1 cellular context compared by ENCODE assay signal in genomic region chr7:139658919-139659675, GRCh38.
TF ChIP-seq lines count a peak whose summit lies in the region.

No MANE protein-coding gene starts in this region.

TF ChIP-seq in HepG2, 621 proteins besides CTCF, POLR2A, EP300 and RAD21 (continued from another document and continues in another):
- TF ChIP-seq ZNF597 (CRISPR knock-in tag; IDR thresholded peaks at IDR 0.05) (no peak), GATA4 (IDR thresholded peaks at IDR 0.05; ENCODE audit: borderline replicate concordance, low read depth) (no peak), KAT7 (CRISPR knock-in tag; IDR thresholded peaks at IDR 0.05; ENCODE audit: borderline replicate concordance) (0 out of 2 replicates have a peak, but pooled peaks have one; percentile 66), KLF15 (CRISPR knock-in tag; IDR thresholded peaks at IDR 0.05; ENCODE audit: borderline replicate concordance) (no peak), ZNF292 (CRISPR knock-in tag; IDR thresholded peaks at IDR 0.05; ENCODE audit: borderline replicate concordance, low read depth) (peak; percentile 93), ZBTB3 (CRISPR knock-in tag; IDR thresholded peaks at IDR 0.05; ENCODE audit: borderline replicate concordance, low read depth) (no peak), ZC3H4 (CRISPR knock-in tag; IDR thresholded peaks at IDR 0.05; ENCODE audit: borderline replicate concordance) (no peak), BCL6 (CRISPR knock-in tag; IDR thresholded peaks at IDR 0.05) (no peak; the same call in 1 of the 2 replicates), ARNT2 (CRISPR knock-in tag; IDR thresholded peaks at IDR 0.05; ENCODE audit: low read depth) (no peak), NFIC (IDR thresholded peaks at IDR 0.05; ENCODE audit: low read length) (0 out of 2 replicates have a peak, but pooled peaks have one; percentile 17), CENPX (CRISPR knock-in tag; IDR thresholded peaks at IDR 0.05) (no peak), ZMYM3 (CRISPR knock-in tag; IDR thresholded peaks at IDR 0.05) (peak; percentile 48), ZNF629 (CRISPR knock-in tag; conservative IDR thresholded peaks at IDR 0.05) (no peak), ELF3 (CRISPR knock-in tag; IDR thresholded peaks at IDR 0.05) (0 out of 2 replicates have a peak, but pooled peaks have one; percentile 34), PITX1 (CRISPR knock-in tag; IDR thresholded peaks at IDR 0.05) (0 out of 2 replicates have a peak, but pooled peaks have one; percentile 38), RBFOX2 (IDR thresholded peaks at IDR 0.05; ENCODE audit: low read depth, low read length) (peak; percentile 60), BCLAF1 (IDR thresholded peaks at IDR 0.05) (no peak), IRF1 (CRISPR knock-in tag; IDR thresholded peaks at IDR 0.05; ENCODE audit: low read depth) (no peak), KAT8 (CRISPR knock-in tag; IDR thresholded peaks at IDR 0.05) (peak; percentile 52), KLF13 (CRISPR knock-in tag; IDR thresholded peaks at IDR 0.05) (no peak), HOXA9 (CRISPR knock-in tag; IDR thresholded peaks at IDR 0.05; ENCODE audit: borderline replicate concordance) (no peak), ZNF460 (CRISPR knock-in tag; IDR thresholded peaks at IDR 0.05; ENCODE audit: borderline replicate concordance) (no peak), HNRNPLL (IDR thresholded peaks at IDR 0.05; ENCODE audit: low read depth, low read length, poor library complexity, severe bottlenecking) (no peak), ZFP36L2 (CRISPR knock-in tag; IDR thresholded peaks at IDR 0.05) (no peak), MBD4 (IDR thresholded peaks at IDR 0.05; ENCODE audit: borderline replicate concordance, low read length) (no peak), SRSF4 (IDR thresholded peaks at IDR 0.05; ENCODE audit: low read depth, low read length, poor library complexity, severe bottlenecking) (no peak), HNF1B (CRISPR knock-in tag; IDR thresholded peaks at IDR 0.05) (no peak), ZNF569 (CRISPR knock-in tag; IDR thresholded peaks at IDR 0.05; ENCODE audit: borderline replicate concordance) (no peak), CREB1 (IDR thresholded peaks at IDR 0.05) (no peak), CREB1 (CRISPR knock-in tag; IDR thresholded peaks at IDR 0.05) (peak; percentile 48; the same call in 1 of the 2 replicates), MXD1 (CRISPR knock-in tag; IDR thresholded peaks at IDR 0.05) (no peak), FOXC1 (CRISPR knock-in tag; IDR thresholded peaks at IDR 0.05; ENCODE audit: borderline replicate concordance) (no peak), ZFP36L1 (CRISPR knock-in tag; IDR thresholded peaks at IDR 0.05) (no peak), SRF (IDR thresholded peaks at IDR 0.05; ENCODE audit: low read depth, low read length) (no peak), SSRP1 (CRISPR knock-in tag; IDR thresholded peaks at IDR 0.05) (0 out of 2 replicates have a peak, but pooled peaks have one; percentile 43), RERE (CRISPR knock-in tag; IDR thresholded peaks at IDR 0.05; ENCODE audit: low read depth) (no peak), PHF21A (CRISPR knock-in tag; IDR thresholded peaks at IDR 0.05) (peak; percentile 76), ZKSCAN8 (CRISPR knock-in tag; IDR thresholded peaks at IDR 0.05; ENCODE audit: borderline replicate concordance) (no peak), SAP130 (CRISPR knock-in tag; IDR thresholded peaks at IDR 0.05; ENCODE audit: low read depth) (no peak), ZNF672 (CRISPR knock-in tag; IDR thresholded peaks at IDR 0.05) (no peak), PAWR (CRISPR knock-in tag; IDR thresholded peaks at IDR 0.05; ENCODE audit: borderline replicate concordance) (no peak), HMGA1 (CRISPR knock-in tag; conservative IDR thresholded peaks at IDR 0.05) (no peak), ZNF446 (CRISPR knock-in tag; IDR thresholded peaks at IDR 0.05) (0 out of 2 replicates have a peak, but pooled peaks have one; percentile 18), NPAS2 (CRISPR knock-in tag; IDR thresholded peaks at IDR 0.05; ENCODE audit: borderline replicate concordance) (no peak)
- TF ChIP-seq, protein P1, sequence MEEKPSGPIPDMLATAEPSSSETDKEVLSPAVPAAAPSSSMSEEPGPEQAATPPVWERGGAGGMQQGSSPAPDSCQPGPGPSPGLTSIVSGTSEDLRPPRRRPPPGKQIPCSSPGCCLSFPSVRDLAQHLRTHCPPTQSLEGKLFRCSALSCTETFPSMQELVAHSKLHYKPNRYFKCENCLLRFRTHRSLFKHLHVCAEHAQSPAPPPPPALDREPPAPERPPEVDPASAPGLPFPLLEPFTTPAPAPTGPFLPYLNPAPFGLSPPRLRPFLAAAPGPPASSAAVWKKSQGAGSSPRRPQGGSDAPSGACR (CRISPR knock-in tag; IDR thresholded peaks at IDR 0.05) = no peak
- TF ChIP-seq, protein P2, sequence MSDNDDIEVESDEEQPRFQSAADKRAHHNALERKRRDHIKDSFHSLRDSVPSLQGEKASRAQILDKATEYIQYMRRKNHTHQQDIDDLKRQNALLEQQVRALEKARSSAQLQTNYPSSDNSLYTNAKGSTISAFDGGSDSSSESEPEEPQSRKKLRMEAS (IDR thresholded peaks at IDR 0.05) = peak; percentile 31
- TF ChIP-seq, protein P3, sequence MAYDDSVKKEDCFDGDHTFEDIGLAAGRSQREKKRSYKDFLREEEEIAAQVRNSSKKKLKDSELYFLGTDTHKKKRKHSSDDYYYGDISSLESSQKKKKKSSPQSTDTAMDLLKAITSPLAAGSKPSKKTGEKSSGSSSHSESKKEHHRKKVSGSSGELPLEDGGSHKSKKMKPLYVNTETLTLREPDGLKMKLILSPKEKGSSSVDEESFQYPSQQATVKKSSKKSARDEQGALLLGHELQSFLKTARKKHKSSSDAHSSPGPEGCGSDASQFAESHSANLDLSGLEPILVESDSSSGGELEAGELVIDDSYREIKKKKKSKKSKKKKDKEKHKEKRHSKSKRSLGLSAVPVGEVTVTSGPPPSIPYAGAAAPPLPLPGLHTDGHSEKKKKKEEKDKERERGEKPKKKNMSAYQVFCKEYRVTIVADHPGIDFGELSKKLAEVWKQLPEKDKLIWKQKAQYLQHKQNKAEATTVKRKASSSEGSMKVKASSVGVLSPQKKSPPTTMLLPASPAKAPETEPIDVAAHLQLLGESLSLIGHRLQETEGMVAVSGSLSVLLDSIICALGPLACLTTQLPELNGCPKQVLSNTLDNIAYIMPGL (CRISPR knock-in tag; IDR thresholded peaks at IDR 0.05; ENCODE audit: borderline replicate concordance in 1 of 2, low read depth in 1 of 2) = 0 out of 4 replicates have a peak, but pooled peaks of 1 of the 2 experiments have one; percentile 34
- TF ChIP-seq, protein P4, sequence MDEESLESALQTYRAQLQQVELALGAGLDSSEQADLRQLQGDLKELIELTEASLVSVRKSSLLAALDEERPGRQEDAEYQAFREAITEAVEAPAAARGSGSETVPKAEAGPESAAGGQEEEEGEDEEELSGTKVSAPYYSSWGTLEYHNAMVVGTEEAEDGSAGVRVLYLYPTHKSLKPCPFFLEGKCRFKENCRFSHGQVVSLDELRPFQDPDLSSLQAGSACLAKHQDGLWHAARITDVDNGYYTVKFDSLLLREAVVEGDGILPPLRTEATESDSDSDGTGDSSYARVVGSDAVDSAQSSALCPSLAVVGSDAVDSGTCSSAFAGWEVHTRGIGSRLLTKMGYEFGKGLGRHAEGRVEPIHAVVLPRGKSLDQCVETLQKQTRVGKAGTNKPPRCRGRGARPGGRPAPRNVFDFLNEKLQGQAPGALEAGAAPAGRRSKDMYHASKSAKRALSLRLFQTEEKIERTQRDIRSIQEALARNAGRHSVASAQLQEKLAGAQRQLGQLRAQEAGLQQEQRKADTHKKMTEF (CRISPR knock-in tag; IDR thresholded peaks at IDR 0.05) = peak; percentile 44; the same call in 1 of the 2 replicates
